In genomic region chr13:92573467-92574057, GRCh38 we compare ENCODE assay signal across 11 cellular contexts.
A peak's percentile ranks its signal among the peaks of the same experiment; 100 is the strongest.
DNase-seq lines count a peak whose midpoint lies in the region; ATAC-seq and TF ChIP-seq lines count a peak whose summit lies in the region.
"Had no signal": no experiment of that assay in that cellular context is flagged by ENCODE, and none has a peak within 500 bp of the region (broad histone marks: within the 10 kb centered on the region; RNA-seq: fewer than 3 reads in every experiment).

No MANE protein-coding gene starts in this region.

- H3K4me2 ChIP-seq in PC-9, result no peak overlapping the region

- no peak overlapping the region for H2AFZ ChIP-seq in PC-9

- no peaks in the 10 kb centered on the region for H3K9me2 ChIP-seq in PC-9 (ENCODE audit: insufficient read depth)

- TF ChIP-seq EP300 in stomach (IDR thresholded peaks at IDR 0.05), result no peak

- H3K36me3 ChIP-seq in BE2C (no peaks in the 10 kb centered on the region), H7 (replicated peaks; ENCODE audit: control insufficient read depth, insufficient read depth, low read length) (no peaks in the 10 kb centered on the region), PC-9 (ENCODE audit: low read depth) (no peaks in the 10 kb centered on the region), stomach (no peaks in the 10 kb centered on the region)

- H3K4me3 ChIP-seq in BE2C (ENCODE audit: low read depth, low read length) (no peak overlapping the region), H7 (ENCODE audit: insufficient read depth, low read depth, low read length) (no peak overlapping the region), PC-9 (no peak overlapping the region), stomach (no peak overlapping the region)

- no peak for TF ChIP-seq POLR2A in stomach (IDR thresholded peaks at IDR 0.05)

- no peaks in the 10 kb centered on the region for H3F3A ChIP-seq in PC-9 (ENCODE audit: insufficient read depth, low read depth)

- H3K27me3 ChIP-seq in BE2C (no peaks in the 10 kb centered on the region), H7 (ENCODE audit: control insufficient read depth, insufficient read depth, low read length) (no peaks in the 10 kb centered on the region), PC-9 (ENCODE audit: insufficient read depth, low read depth) (no peaks in the 10 kb centered on the region), stomach (no peaks in the 10 kb centered on the region)

- WGBS in stomach, 5 donors, result 47 to 67% (median 64%) methylated on average over 10 of the region's 10 CpGs

- no peaks in the 10 kb centered on the region for H3K79me2 ChIP-seq in PC-9 (ENCODE audit: low read depth)

- no peaks in the 10 kb centered on the region for H4K20me1 ChIP-seq in PC-9 (ENCODE audit: insufficient read depth)

- DNase-seq in BE2C (peak; percentile 50), H7 (peak; percentile 11), PC-9 (no peak), inferior parietal cortex (ENCODE audit: extremely low spot score) (peak; percentile 11), NCI-H128 (lab: John Stamatoyannopoulos, UW; ENCODE audit: unreplicated experiment) (no peak), stomach (no peak)
- DNase-seq in stimulated activated CD4-positive, alpha-beta T cell treated with anti-CD3 and anti-CD28 coated beads, Interleukin-4, amount 100 ng/mL, for 24 hours, result no peak
- DNase-seq: anterior cingulate cortex, GDM1, T-helper 2 cell had no signal

- CTCF ChIA-PET in PC-9 (lab: Charles Lee), result no interaction called here

- TF ChIP-seq CTCF in BE2C (IDR thresholded peaks at IDR 0.05; ENCODE audit: low read depth, low read length), result peak; percentile 65
- TF ChIP-seq CTCF in PC-9 (conservative IDR thresholded peaks at IDR 0.05), result 0 out of 2 replicates have a peak, but pooled peaks have one; percentile 31
- TF ChIP-seq CTCF in stomach (IDR thresholded peaks at IDR 0.05), result no peak

- intact Hi-C loops in PC-9 (cut with micrococcal nuclease; ENCODE audit: unreplicated experiment) (no loop called here), stomach (cut with DNase I; ENCODE audit: low total_unique reads) (no loop called here)

- BruUV-seq in PC-9 (replicated peaks; lab: Mats Ljungman, UMichigan), result no TSS peak

- H3K4me1 ChIP-seq in BE2C (no peaks in the 10 kb centered on the region), PC-9 (replicated peaks; ENCODE audit: insufficient read depth) (no peaks in the 10 kb centered on the region), stomach (no peaks in the 10 kb centered on the region)

- POLR2A ChIA-PET in PC-9 (lab: Charles Lee; ENCODE audit: unreplicated experiment), result no interaction called here

- H3K27ac ChIP-seq in PC-9 (no peak overlapping the region), stomach (no peak overlapping the region)

- no peaks in the 10 kb centered on the region for H3K9me3 ChIP-seq in BE2C
- no peaks in the 10 kb centered on the region for H3K9me3 ChIP-seq in PC-9 (ENCODE audit: insufficient read depth, low read depth)
- H3K9me3 ChIP-seq in stomach, result no peaks in the 10 kb centered on the region

- ATAC-seq in HG02678 (IDR thresholded peaks at IDR 0.05; ENCODE audit: unreplicated experiment), result no peak

Comparison
In these comparisons a context has a peak if more than half of its experiments do, and no peak if none do; other contexts are left out.
1. DNase-seq: peak in BE2C (single experiment), H7 (single experiment) and inferior parietal cortex (single experiment); none in PC-9 (0 of 2), NCI-H128 (single experiment), stimulated activated CD4-positive, alpha-beta T cell treated with anti-CD3 and anti-CD28 coated beads, Interleukin-4, amount 100 ng/mL, for 24 hours (single experiment) and stomach (single experiment).
2. CTCF ChIP-seq: peak in BE2C (single experiment) and PC-9 (single experiment); none in stomach (0 of 7).